1 cellular context compared by ENCODE assay signal in the genomic region with DNA sequence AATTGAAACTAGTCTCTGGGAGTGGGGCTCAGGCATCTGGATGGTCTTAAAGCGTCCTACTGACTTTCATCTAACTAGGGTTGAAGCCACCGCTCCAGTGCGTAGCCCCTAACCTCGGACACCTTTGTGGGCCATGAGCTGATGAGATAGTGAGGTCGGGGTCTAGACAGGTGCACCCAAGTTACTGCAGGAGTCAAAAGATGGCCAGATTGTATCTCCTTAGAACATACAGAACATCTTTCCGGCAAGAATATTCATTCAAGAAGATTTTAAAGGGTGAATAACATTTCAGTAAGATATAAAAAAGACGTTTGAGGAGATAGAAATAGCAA.
TF ChIP-seq lines count a peak whose summit lies in the region.

No MANE protein-coding gene starts in this region.

TF ChIP-seq in GM23338, 12 proteins besides CTCF, POLR2A, EP300 and RAD21 (continued from another document):
- TF ChIP-seq, protein P1, sequence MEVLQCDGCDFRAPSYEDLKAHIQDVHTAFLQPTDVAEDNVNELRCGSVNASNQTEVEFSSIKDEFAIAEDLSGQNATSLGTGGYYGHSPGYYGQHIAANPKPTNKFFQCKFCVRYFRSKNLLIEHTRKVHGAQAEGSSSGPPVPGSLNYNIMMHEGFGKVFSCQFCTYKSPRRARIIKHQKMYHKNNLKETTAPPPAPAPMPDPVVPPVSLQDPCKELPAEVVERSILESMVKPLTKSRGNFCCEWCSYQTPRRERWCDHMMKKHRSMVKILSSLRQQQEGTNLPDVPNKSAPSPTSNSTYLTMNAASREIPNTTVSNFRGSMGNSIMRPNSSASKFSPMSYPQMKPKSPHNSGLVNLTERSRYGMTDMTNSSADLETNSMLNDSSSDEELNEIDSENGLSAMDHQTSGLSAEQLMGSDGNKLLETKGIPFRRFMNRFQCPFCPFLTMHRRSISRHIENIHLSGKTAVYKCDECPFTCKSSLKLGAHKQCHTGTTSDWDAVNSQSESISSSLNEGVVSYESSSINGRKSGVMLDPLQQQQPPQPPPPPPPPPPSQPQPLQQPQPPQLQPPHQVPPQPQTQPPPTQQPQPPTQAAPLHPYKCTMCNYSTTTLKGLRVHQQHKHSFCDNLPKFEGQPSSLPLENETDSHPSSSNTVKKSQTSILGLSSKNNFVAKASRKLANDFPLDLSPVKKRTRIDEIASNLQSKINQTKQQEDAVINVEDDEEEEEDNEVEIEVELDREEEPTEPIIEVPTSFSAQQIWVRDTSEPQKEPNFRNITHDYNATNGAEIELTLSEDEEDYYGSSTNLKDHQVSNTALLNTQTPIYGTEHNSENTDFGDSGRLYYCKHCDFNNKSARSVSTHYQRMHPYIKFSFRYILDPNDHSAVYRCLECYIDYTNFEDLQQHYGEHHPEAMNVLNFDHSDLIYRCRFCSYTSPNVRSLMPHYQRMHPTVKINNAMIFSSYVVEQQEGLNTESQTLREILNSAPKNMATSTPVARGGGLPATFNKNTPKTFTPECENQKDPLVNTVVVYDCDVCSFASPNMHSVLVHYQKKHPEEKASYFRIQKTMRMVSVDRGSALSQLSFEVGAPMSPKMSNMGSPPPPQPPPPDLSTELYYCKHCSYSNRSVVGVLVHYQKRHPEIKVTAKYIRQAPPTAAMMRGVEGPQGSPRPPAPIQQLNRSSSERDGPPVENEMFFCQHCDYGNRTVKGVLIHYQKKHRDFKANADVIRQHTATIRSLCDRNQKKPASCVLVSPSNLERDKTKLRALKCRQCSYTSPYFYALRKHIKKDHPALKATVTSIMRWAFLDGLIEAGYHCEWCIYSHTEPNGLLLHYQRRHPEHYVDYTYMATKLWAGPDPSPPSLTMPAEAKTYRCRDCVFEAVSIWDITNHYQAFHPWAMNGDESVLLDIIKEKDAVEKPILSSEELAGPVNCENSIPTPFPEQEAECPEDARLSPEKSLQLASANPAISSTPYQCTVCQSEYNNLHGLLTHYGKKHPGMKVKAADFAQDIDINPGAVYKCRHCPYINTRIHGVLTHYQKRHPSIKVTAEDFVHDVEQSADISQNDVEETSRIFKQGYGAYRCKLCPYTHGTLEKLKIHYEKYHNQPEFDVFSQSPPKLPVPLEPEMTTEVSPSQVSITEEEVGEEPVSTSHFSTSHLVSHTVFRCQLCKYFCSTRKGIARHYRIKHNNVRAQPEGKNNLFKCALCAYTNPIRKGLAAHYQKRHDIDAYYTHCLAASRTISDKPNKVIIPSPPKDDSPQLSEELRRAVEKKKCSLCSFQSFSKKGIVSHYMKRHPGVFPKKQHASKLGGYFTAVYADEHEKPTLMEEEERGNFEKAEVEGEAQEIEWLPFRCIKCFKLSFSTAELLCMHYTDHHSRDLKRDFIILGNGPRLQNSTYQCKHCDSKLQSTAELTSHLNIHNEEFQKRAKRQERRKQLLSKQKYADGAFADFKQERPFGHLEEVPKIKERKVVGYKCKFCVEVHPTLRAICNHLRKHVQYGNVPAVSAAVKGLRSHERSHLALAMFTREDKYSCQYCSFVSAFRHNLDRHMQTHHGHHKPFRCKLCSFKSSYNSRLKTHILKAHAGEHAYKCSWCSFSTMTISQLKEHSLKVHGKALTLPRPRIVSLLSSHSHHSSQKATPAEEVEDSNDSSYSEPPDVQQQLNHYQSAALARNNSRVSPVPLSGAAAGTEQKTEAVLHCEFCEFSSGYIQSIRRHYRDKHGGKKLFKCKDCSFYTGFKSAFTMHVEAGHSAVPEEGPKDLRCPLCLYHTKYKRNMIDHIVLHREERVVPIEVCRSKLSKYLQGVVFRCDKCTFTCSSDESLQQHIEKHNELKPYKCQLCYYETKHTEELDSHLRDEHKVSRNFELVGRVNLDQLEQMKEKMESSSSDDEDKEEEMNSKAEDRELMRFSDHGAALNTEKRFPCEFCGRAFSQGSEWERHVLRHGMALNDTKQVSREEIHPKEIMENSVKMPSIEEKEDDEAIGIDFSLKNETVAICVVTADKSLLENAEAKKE (CRISPR knock-in tag; IDR thresholded peaks at IDR 0.05) = no peak
- TF ChIP-seq POLR2AphosphoS5 (IDR thresholded peaks at IDR 0.05; ENCODE audit: low read depth) = no peak
- TF ChIP-seq JUNB (IDR thresholded peaks at IDR 0.05; ENCODE audit: unreplicated experiment) = no peak
- TF ChIP-seq, protein P2, sequence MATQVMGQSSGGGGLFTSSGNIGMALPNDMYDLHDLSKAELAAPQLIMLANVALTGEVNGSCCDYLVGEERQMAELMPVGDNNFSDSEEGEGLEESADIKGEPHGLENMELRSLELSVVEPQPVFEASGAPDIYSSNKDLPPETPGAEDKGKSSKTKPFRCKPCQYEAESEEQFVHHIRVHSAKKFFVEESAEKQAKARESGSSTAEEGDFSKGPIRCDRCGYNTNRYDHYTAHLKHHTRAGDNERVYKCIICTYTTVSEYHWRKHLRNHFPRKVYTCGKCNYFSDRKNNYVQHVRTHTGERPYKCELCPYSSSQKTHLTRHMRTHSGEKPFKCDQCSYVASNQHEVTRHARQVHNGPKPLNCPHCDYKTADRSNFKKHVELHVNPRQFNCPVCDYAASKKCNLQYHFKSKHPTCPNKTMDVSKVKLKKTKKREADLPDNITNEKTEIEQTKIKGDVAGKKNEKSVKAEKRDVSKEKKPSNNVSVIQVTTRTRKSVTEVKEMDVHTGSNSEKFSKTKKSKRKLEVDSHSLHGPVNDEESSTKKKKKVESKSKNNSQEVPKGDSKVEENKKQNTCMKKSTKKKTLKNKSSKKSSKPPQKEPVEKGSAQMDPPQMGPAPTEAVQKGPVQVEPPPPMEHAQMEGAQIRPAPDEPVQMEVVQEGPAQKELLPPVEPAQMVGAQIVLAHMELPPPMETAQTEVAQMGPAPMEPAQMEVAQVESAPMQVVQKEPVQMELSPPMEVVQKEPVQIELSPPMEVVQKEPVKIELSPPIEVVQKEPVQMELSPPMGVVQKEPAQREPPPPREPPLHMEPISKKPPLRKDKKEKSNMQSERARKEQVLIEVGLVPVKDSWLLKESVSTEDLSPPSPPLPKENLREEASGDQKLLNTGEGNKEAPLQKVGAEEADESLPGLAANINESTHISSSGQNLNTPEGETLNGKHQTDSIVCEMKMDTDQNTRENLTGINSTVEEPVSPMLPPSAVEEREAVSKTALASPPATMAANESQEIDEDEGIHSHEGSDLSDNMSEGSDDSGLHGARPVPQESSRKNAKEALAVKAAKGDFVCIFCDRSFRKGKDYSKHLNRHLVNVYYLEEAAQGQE (IDR thresholded peaks at IDR 0.05; ENCODE audit: unreplicated experiment) = no peak
- no peak for TF ChIP-seq STAT1 (IDR thresholded peaks at IDR 0.05; ENCODE audit: unreplicated experiment)
- TF ChIP-seq, protein P3, sequence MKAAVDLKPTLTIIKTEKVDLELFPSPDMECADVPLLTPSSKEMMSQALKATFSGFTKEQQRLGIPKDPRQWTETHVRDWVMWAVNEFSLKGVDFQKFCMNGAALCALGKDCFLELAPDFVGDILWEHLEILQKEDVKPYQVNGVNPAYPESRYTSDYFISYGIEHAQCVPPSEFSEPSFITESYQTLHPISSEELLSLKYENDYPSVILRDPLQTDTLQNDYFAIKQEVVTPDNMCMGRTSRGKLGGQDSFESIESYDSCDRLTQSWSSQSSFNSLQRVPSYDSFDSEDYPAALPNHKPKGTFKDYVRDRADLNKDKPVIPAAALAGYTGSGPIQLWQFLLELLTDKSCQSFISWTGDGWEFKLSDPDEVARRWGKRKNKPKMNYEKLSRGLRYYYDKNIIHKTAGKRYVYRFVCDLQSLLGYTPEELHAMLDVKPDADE (IDR thresholded peaks at IDR 0.05) = no peak
- no peak for TF ChIP-seq EZH2 (IDR thresholded peaks at IDR 0.05; ENCODE audit: low read depth, unreplicated experiment)
- TF ChIP-seq NANOG (IDR thresholded peaks at IDR 0.05; ENCODE audit: borderline replicate concordance) = no peak
- TF ChIP-seq CREB1 (CRISPR knock-in tag; IDR thresholded peaks at IDR 0.05; ENCODE audit: low read depth) = no peak
- TF ChIP-seq ZNF114 (CRISPR knock-in tag; IDR thresholded peaks at IDR 0.05) = no peak
